Comparison of ENCODE assay signal across 1 cellular context in the genomic region with DNA sequence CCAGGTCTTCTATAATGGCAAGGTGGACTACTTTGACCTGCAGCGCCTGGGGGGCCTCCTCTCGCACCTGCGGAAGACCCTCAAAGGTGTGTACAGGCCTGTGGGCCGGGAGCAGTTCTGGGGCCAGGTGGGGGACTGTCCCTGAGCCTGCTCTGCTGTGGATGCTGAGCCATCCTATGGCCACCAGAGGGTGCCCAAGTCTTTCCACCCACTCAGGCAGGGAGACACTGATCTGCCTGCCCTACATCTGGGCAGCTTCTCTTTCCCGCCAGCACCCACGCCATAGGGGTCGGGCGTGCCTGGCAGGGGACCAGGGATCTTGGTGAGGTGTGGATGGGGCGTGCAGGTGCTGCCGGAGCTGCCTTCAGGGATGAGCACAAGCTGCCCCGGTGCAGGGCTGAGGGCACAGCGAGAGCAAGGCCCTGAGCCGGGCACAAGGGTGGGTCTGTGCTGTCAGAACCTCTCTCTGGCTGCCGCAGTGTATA.
A peak's percentile ranks its signal among the peaks of the same experiment; 100 is the strongest.
TF ChIP-seq lines count a peak whose summit lies in the region.

No MANE protein-coding gene starts in this region.

TF ChIP-seq in HepG2, 621 proteins besides CTCF, POLR2A, EP300 and RAD21 (continues in another document):
- no peak for TF ChIP-seq ELF1 (CRISPR knock-in tag; IDR thresholded peaks at IDR 0.05)
- no peak for TF ChIP-seq GPN1 (CRISPR knock-in tag; IDR thresholded peaks at IDR 0.05; ENCODE audit: borderline replicate concordance)
- TF ChIP-seq, protein P1, sequence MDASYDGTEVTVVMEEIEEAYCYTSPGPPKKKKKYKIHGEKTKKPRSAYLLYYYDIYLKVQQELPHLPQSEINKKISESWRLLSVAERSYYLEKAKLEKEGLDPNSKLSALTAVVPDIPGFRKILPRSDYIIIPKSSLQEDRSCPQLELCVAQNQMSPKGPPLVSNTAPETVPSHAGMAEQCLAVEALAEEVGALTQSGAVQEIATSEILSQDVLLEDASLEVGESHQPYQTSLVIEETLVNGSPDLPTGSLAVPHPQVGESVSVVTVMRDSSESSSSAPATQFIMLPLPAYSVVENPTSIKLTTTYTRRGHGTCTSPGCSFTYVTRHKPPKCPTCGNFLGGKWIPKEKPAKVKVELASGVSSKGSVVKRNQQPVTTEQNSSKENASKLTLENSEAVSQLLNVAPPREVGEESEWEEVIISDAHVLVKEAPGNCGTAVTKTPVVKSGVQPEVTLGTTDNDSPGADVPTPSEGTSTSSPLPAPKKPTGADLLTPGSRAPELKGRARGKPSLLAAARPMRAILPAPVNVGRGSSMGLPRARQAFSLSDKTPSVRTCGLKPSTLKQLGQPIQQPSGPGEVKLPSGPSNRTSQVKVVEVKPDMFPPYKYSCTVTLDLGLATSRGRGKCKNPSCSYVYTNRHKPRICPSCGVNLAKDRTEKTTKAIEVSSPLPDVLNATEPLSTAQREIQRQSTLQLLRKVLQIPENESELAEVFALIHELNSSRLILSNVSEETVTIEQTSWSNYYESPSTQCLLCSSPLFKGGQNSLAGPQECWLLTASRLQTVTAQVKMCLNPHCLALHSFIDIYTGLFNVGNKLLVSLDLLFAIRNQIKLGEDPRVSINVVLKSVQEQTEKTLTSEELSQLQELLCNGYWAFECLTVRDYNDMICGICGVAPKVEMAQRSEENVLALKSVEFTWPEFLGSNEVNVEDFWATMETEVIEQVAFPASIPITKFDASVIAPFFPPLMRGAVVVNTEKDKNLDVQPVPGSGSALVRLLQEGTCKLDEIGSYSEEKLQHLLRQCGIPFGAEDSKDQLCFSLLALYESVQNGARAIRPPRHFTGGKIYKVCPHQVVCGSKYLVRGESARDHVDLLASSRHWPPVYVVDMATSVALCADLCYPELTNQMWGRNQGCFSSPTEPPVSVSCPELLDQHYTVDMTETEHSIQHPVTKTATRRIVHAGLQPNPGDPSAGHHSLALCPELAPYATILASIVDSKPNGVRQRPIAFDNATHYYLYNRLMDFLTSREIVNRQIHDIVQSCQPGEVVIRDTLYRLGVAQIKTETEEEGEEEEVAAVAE (CRISPR knock-in tag; IDR thresholded peaks at IDR 0.05; ENCODE audit: borderline replicate concordance), result no peak
- no peak for TF ChIP-seq ZNF136 (CRISPR knock-in tag; IDR thresholded peaks at IDR 0.05; ENCODE audit: low read depth)
- TF ChIP-seq ZBTB42 (CRISPR knock-in tag; IDR thresholded peaks at IDR 0.05), result no peak
- no peak for TF ChIP-seq ZNF350 (CRISPR knock-in tag; IDR thresholded peaks at IDR 0.05; ENCODE audit: borderline replicate concordance, low read depth)
- no peak for TF ChIP-seq NFYB (CRISPR knock-in tag; IDR thresholded peaks at IDR 0.05)
- TF ChIP-seq ZNF761 (CRISPR knock-in tag; conservative IDR thresholded peaks at IDR 0.05), result no peak
- no peak for TF ChIP-seq NCOA2 (CRISPR knock-in tag; IDR thresholded peaks at IDR 0.05)
- no peak for TF ChIP-seq CBX2 (IDR thresholded peaks at IDR 0.05; ENCODE audit: low read depth, low read length)
- no peak for TF ChIP-seq CBX2 (CRISPR knock-in tag; IDR thresholded peaks at IDR 0.05; ENCODE audit: low read depth)
- TF ChIP-seq ZNF501 (CRISPR knock-in tag; IDR thresholded peaks at IDR 0.05), result peak; percentile 38; the same call in 1 of the 2 replicates
- TF ChIP-seq ZSCAN29 (CRISPR knock-in tag; conservative IDR thresholded peaks at IDR 0.05), result no peak
- TF ChIP-seq ETV5 (CRISPR knock-in tag; IDR thresholded peaks at IDR 0.05; ENCODE audit: borderline replicate concordance), result 0 out of 2 replicates have a peak, but pooled peaks have one; percentile 28
- no peak for TF ChIP-seq PITX1 (CRISPR knock-in tag; IDR thresholded peaks at IDR 0.05)
- TF ChIP-seq SPEN (CRISPR knock-in tag; IDR thresholded peaks at IDR 0.05; ENCODE audit: low read depth), result peak; percentile 46; the same call in 1 of the 2 replicates
- peak; percentile 65 for TF ChIP-seq SMC3 (IDR thresholded peaks at IDR 0.05; ENCODE audit: low read length)
- no peak for TF ChIP-seq ZNF547 (CRISPR knock-in tag; IDR thresholded peaks at IDR 0.05)
- no peak for TF ChIP-seq ZNF329 (CRISPR knock-in tag; IDR thresholded peaks at IDR 0.05; ENCODE audit: low read depth)
- TF ChIP-seq, protein P2, sequence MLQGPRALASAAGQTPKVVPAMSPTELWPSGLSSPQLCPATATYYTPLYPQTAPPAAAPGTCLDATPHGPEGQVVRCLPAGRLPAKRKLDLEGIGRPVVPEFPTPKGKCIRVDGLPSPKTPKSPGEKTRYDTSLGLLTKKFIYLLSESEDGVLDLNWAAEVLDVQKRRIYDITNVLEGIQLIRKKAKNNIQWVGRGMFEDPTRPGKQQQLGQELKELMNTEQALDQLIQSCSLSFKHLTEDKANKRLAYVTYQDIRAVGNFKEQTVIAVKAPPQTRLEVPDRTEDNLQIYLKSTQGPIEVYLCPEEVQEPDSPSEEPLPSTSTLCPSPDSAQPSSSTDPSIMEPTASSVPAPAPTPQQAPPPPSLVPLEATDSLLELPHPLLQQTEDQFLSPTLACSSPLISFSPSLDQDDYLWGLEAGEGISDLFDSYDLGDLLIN (CRISPR knock-in tag; IDR thresholded peaks at IDR 0.05; ENCODE audit: borderline replicate concordance), result no peak
- TF ChIP-seq, protein P3, sequence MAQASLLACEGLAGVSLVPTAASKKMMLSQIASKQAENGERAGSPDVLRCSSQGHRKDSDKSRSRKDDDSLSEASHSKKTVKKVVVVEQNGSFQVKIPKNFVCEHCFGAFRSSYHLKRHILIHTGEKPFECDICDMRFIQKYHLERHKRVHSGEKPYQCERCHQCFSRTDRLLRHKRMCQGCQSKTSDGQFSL (CRISPR knock-in tag; IDR thresholded peaks at IDR 0.05), result no peak
- no peak for TF ChIP-seq SMARCE1 (IDR thresholded peaks at IDR 0.05; ENCODE audit: borderline replicate concordance)
- no peak for TF ChIP-seq MAFG (CRISPR knock-in tag; IDR thresholded peaks at IDR 0.05)
- TF ChIP-seq, protein P4, sequence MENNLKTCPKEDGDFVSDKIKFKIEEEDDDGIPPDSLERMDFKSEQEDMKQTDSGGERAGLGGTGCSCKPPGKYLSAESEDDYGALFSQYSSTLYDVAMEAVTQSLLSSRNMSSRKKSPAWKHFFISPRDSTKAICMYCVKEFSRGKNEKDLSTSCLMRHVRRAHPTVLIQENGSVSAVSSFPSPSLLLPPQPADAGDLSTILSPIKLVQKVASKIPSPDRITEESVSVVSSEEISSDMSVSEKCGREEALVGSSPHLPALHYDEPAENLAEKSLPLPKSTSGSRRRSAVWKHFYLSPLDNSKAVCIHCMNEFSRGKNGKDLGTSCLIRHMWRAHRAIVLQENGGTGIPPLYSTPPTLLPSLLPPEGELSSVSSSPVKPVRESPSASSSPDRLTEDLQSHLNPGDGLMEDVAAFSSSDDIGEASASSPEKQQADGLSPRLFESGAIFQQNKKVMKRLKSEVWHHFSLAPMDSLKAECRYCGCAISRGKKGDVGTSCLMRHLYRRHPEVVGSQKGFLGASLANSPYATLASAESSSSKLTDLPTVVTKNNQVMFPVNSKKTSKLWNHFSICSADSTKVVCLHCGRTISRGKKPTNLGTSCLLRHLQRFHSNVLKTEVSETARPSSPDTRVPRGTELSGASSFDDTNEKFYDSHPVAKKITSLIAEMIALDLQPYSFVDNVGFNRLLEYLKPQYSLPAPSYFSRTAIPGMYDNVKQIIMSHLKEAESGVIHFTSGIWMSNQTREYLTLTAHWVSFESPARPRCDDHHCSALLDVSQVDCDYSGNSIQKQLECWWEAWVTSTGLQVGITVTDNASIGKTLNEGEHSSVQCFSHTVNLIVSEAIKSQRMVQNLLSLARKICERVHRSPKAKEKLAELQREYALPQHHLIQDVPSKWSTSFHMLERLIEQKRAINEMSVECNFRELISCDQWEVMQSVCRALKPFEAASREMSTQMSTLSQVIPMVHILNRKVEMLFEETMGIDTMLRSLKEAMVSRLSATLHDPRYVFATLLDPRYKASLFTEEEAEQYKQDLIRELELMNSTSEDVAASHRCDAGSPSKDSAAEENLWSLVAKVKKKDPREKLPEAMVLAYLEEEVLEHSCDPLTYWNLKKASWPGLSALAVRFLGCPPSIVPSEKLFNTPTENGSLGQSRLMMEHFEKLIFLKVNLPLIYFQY (CRISPR knock-in tag; IDR thresholded peaks at IDR 0.05; ENCODE audit: borderline replicate concordance), result no peak
- TF ChIP-seq, protein P5, sequence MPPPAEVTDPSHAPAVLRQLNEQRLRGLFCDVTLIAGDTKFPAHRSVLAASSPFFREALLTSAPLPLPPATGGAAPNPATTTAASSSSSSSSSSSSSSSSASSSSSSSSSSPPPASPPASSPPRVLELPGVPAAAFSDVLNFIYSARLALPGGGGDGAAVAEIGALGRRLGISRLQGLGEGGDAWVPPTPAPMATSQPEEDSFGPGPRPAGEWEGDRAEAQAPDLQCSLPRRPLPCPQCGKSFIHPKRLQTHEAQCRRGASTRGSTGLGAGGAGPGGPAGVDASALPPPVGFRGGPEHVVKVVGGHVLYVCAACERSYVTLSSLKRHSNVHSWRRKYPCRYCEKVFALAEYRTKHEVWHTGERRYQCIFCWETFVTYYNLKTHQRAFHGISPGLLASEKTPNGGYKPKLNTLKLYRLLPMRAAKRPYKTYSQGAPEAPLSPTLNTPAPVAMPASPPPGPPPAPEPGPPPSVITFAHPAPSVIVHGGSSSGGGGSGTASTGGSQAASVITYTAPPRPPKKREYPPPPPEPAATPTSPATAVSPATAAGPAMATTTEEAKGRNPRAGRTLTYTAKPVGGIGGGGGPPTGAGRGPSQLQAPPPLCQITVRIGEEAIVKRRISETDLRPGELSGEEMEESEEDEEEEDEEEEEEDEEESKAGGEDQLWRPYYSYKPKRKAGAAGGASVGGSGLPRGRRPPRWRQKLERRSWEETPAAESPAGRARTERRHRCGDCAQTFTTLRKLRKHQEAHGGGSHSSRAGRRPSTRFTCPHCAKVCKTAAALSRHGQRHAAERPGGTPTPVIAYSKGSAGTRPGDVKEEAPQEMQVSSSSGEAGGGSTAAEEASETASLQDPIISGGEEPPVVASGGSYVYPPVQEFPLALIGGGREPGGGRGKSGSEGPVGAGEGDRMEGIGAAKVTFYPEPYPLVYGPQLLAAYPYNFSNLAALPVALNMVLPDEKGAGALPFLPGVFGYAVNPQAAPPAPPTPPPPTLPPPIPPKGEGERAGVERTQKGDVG (CRISPR knock-in tag; IDR thresholded peaks at IDR 0.05; ENCODE audit: borderline replicate concordance), result no peak; the same call in 1 of the 2 replicates
- TF ChIP-seq, protein P6, sequence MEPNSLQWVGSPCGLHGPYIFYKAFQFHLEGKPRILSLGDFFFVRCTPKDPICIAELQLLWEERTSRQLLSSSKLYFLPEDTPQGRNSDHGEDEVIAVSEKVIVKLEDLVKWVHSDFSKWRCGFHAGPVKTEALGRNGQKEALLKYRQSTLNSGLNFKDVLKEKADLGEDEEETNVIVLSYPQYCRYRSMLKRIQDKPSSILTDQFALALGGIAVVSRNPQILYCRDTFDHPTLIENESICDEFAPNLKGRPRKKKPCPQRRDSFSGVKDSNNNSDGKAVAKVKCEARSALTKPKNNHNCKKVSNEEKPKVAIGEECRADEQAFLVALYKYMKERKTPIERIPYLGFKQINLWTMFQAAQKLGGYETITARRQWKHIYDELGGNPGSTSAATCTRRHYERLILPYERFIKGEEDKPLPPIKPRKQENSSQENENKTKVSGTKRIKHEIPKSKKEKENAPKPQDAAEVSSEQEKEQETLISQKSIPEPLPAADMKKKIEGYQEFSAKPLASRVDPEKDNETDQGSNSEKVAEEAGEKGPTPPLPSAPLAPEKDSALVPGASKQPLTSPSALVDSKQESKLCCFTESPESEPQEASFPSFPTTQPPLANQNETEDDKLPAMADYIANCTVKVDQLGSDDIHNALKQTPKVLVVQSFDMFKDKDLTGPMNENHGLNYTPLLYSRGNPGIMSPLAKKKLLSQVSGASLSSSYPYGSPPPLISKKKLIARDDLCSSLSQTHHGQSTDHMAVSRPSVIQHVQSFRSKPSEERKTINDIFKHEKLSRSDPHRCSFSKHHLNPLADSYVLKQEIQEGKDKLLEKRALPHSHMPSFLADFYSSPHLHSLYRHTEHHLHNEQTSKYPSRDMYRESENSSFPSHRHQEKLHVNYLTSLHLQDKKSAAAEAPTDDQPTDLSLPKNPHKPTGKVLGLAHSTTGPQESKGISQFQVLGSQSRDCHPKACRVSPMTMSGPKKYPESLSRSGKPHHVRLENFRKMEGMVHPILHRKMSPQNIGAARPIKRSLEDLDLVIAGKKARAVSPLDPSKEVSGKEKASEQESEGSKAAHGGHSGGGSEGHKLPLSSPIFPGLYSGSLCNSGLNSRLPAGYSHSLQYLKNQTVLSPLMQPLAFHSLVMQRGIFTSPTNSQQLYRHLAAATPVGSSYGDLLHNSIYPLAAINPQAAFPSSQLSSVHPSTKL (CRISPR knock-in tag; IDR thresholded peaks at IDR 0.05), result no peak
- no peak for TF ChIP-seq SMARCC2 (IDR thresholded peaks at IDR 0.05)
- TF ChIP-seq, protein P7, sequence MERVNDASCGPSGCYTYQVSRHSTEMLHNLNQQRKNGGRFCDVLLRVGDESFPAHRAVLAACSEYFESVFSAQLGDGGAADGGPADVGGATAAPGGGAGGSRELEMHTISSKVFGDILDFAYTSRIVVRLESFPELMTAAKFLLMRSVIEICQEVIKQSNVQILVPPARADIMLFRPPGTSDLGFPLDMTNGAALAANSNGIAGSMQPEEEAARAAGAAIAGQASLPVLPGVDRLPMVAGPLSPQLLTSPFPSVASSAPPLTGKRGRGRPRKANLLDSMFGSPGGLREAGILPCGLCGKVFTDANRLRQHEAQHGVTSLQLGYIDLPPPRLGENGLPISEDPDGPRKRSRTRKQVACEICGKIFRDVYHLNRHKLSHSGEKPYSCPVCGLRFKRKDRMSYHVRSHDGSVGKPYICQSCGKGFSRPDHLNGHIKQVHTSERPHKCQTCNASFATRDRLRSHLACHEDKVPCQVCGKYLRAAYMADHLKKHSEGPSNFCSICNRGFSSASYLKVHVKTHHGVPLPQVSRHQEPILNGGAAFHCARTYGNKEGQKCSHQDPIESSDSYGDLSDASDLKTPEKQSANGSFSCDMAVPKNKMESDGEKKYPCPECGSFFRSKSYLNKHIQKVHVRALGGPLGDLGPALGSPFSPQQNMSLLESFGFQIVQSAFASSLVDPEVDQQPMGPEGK (CRISPR knock-in tag; IDR thresholded peaks at IDR 0.05), result 0 out of 2 replicates have a peak, but pooled peaks have one; percentile 19
- TF ChIP-seq ZC3H4 (CRISPR knock-in tag; IDR thresholded peaks at IDR 0.05; ENCODE audit: borderline replicate concordance), result no peak
- TF ChIP-seq NFATC3 (CRISPR knock-in tag; IDR thresholded peaks at IDR 0.05), result no peak
- no peak for TF ChIP-seq PTBP1 (IDR thresholded peaks at IDR 0.05; ENCODE audit: low read depth, low read length, poor library complexity, severe bottlenecking)
- no peak for TF ChIP-seq SMAD9 (CRISPR knock-in tag; IDR thresholded peaks at IDR 0.05)
- TF ChIP-seq KLF6 (CRISPR knock-in tag; IDR thresholded peaks at IDR 0.05), result no peak
- no peak for TF ChIP-seq ZFAT (CRISPR knock-in tag; conservative IDR thresholded peaks at IDR 0.05)
- TF ChIP-seq, protein P8, sequence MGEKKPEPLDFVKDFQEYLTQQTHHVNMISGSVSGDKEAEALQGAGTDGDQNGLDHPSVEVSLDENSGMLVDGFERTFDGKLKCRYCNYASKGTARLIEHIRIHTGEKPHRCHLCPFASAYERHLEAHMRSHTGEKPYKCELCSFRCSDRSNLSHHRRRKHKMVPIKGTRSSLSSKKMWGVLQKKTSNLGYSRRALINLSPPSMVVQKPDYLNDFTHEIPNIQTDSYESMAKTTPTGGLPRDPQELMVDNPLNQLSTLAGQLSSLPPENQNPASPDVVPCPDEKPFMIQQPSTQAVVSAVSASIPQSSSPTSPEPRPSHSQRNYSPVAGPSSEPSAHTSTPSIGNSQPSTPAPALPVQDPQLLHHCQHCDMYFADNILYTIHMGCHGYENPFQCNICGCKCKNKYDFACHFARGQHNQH (CRISPR knock-in tag; IDR thresholded peaks at IDR 0.05), result no peak
- no peak for TF ChIP-seq POLR2G (IDR thresholded peaks at IDR 0.05; ENCODE audit: low read depth, low read length)
- TF ChIP-seq FOXC1 (CRISPR knock-in tag; IDR thresholded peaks at IDR 0.05; ENCODE audit: borderline replicate concordance), result 0 out of 2 replicates have a peak, but pooled peaks have one; percentile 64
- TF ChIP-seq ZSCAN30 (CRISPR knock-in tag; IDR thresholded peaks at IDR 0.05), result no peak
- TF ChIP-seq ZNF772 (CRISPR knock-in tag; IDR thresholded peaks at IDR 0.05), result no peak
- no peak for TF ChIP-seq NPAS2 (CRISPR knock-in tag; IDR thresholded peaks at IDR 0.05; ENCODE audit: borderline replicate concordance)
